1 cellular context compared by ENCODE assay signal in the genomic region with DNA sequence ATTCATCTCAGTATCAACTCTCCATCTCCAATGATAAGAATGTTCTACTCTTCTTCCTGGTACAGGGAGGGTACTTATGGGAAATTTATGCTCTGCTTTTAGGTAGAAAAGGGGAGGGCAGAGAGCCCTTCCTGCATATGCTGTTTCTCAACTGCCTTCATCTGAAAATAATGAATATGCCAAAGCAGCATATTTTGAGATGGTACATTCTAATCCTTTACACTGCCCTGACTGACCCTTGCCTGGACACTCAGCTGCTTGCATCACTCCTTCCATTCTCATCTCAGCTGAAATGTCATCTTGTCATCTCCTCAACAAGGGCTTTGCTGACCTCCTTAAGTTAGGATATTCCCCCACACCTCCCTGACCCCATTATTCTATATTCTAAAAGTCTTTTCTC.
TF ChIP-seq lines count a peak whose summit lies in the region.

No MANE protein-coding gene starts in this region.

TF ChIP-seq in IMR-90, 13 proteins besides CTCF, POLR2A, EP300 and RAD21:
- no peak for TF ChIP-seq NFE2L2 (IDR thresholded peaks at IDR 0.05; ENCODE audit: low read depth, low read length)
- no peak for TF ChIP-seq CHD1 (IDR thresholded peaks at IDR 0.05; ENCODE audit: low read depth, low read length)
- TF ChIP-seq RFX5 (IDR thresholded peaks at IDR 0.05; ENCODE audit: low read depth, low read length), result no peak
- no peak for TF ChIP-seq BHLHE40 (IDR thresholded peaks at IDR 0.05; ENCODE audit: low read depth, low read length)
